ENCODE assay signal across 5 cellular contexts in genomic region chr5:105371169-105371568, GRCh38.
"Had no signal": no experiment of that assay in that cellular context is flagged by ENCODE, and none has a peak within 500 bp of the region (broad histone marks: within the 10 kb centered on the region; RNA-seq: fewer than 3 reads in every experiment).

No MANE protein-coding gene starts in this region.

- FAIRE-seq: HTR-8/SVneo had no signal

- H3K27ac ChIP-seq: HL-60, KMS-11 had no signal

- H3K9ac ChIP-seq: KMS-11 had no signal

- DNase-seq: KBM-7, KG1 had no signal

- H3K4me2 ChIP-seq: KMS-11 had no signal
